8 cellular contexts compared by ENCODE assay signal in the genomic region with DNA sequence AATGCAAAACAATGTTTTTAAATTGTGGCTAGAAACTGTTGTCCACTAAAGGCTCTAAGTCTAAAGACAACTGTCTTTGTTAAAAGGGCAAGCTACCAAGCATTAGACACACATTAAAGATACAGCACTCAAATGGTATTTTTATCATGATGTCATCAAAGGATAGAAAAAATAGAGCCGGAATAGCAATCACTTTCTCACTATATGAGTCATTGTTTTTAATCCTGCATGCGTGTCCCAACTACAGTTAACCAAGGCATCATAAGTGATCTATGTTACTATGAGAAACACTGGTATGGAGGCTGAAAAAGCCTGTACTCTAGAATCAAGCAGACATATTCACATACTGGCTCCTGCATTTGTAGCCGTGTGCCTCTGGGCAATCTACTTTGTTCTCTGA. TPM values are rescaled to one million over a fixed set of nuclear protein-coding genes. Genes with fewer than 3 reads are reported as not detected.
DNase-seq lines count a peak whose midpoint lies in the region; ATAC-seq and TF ChIP-seq lines count a peak whose summit lies in the region.

No MANE protein-coding gene starts in this region.

- H3K27me3 ChIP-seq in dorsolateral prefrontal cortex (no peaks in the 10 kb centered on the region), osteoblast (ENCODE audit: insufficient read depth, low read length) (no peaks in the 10 kb centered on the region)

- H3K36me3 ChIP-seq in osteoblast (ENCODE audit: insufficient read depth, low read length): no peaks in the 10 kb centered on the region

- H3K79me2 ChIP-seq in osteoblast (ENCODE audit: insufficient read depth, low read length): peaks cover 29% of the 10 kb centered on the region

- H3K27ac Mint-ChIP-seq in stimulated activated naive B cell treated with anti-CD40 and anti-IgM and Interleukin-4, amounts not matched to agents 10 μg/mL and 1 μg/mL and 100 μg/mL, for 72 hours: no peak overlapping the region

- intact Hi-C loops in dorsolateral prefrontal cortex (cut with DNase I): loop anchor here in 1 of 2 donors (2.0 kb wide), 1 partner anchor 57 kb away; no protein-coding TSS in a partner anchor

- no peak for ATAC-seq in HG03354 (IDR thresholded peaks at IDR 0.05; ENCODE audit: poor library complexity, severe bottlenecking, unreplicated experiment)
- ATAC-seq in stimulated activated naive B cell treated with anti-CD40 and anti-IgM and Interleukin-4, amounts not matched to agents 10 μg/mL and 1 μg/mL and 100 μg/mL, for 72 hours (replicated peaks): no peak

- H3K36me3 Mint-ChIP-seq in stimulated activated naive B cell treated with anti-CD40 and anti-IgM and Interleukin-4, amounts not matched to agents 10 μg/mL and 1 μg/mL and 100 μg/mL, for 72 hours: peaks cover 12 to 14% of the 10 kb centered on the region in 2 donors

- H3K4me3 Mint-ChIP-seq in stimulated activated naive B cell treated with anti-CD40 and anti-IgM and Interleukin-4, amounts not matched to agents 10 μg/mL and 1 μg/mL and 100 μg/mL, for 72 hours: no peak overlapping the region

- no peaks in the 10 kb centered on the region for H3K27me3 Mint-ChIP-seq in stimulated activated naive B cell treated with anti-CD40 and anti-IgM and Interleukin-4, amounts not matched to agents 10 μg/mL and 1 μg/mL and 100 μg/mL, for 72 hours

- H3K4me1 Mint-ChIP-seq in stimulated activated naive B cell treated with anti-CD40 and anti-IgM and Interleukin-4, amounts not matched to agents 10 μg/mL and 1 μg/mL and 100 μg/mL, for 72 hours: peaks cover 12 to 16% of the 10 kb centered on the region in 2 donors

- TF ChIP-seq CTCF in dorsolateral prefrontal cortex (IDR thresholded peaks at IDR 0.05 in 54 of 56, conservative IDR thresholded peaks at IDR 0.05 in 2 of 56; ENCODE audit: low read depth in 1 of 56, partially characterized antibody in 56 of 56): no peak
- no peak for TF ChIP-seq CTCF in osteoblast (IDR thresholded peaks at IDR 0.05; ENCODE audit: extremely low read depth, low read depth, low read length)

- H3K4me2 ChIP-seq in osteoblast (ENCODE audit: insufficient read depth, low read length): peak overlapping the region; percentile 99

- no peak overlapping the region for H2AFZ ChIP-seq in osteoblast (ENCODE audit: low read length)

- H3K4me3 ChIP-seq in dorsolateral prefrontal cortex (peak overlapping the region in 16 of 59 donors; percentile 75 to 94 (median 89)), osteoblast (ENCODE audit: insufficient read depth, low read length) (no peak overlapping the region)

- DNase-seq in COLO829 (ENCODE audit: low spot score) (peak; percentile 61), NAMALWA (ENCODE audit: low spot score) (peak; percentile 15), dorsolateral prefrontal cortex (no peak), osteoblast (ENCODE audit: insufficient read length, low spot score, missing footprints) (peak; percentile 80), NCI-H345 (lab: John Stamatoyannopoulos, UW) (no peak), NK-92 (lab: John Stamatoyannopoulos, UW; ENCODE audit: unreplicated experiment) (no peak)
- no peak for DNase-seq in stimulated activated naive B cell treated with anti-CD40 and anti-IgM and Interleukin-4, amounts not matched to agents 10 μg/mL and 1 μg/mL and 100 μg/mL, for 72 hours

- peak overlapping the region in 58 of 59 donors; percentile 45 to 100 (median 99) for H3K27ac ChIP-seq in dorsolateral prefrontal cortex
- H3K27ac ChIP-seq in osteoblast (ENCODE audit: low read depth, low read length): peak overlapping the region; percentile 100

- peaks cover 22% of the 10 kb centered on the region for H3K4me1 ChIP-seq in osteoblast (ENCODE audit: insufficient read depth, low read length)

- H3K9me3 ChIP-seq in osteoblast (ENCODE audit: low read depth, low read length): peaks cover 3% of the 10 kb centered on the region

- H4K20me1 ChIP-seq in osteoblast (ENCODE audit: insufficient read depth, low read length): peaks cover 19% of the 10 kb centered on the region

- peaks cover 9 to 10% of the 10 kb centered on the region in 2 donors for H3K9me3 Mint-ChIP-seq in stimulated activated naive B cell treated with anti-CD40 and anti-IgM and Interleukin-4, amounts not matched to agents 10 μg/mL and 1 μg/mL and 100 μg/mL, for 72 hours

RNA-seq across cellular contexts. Expression of gene PJA2, which starts 1.9 kb away (rescaled TPM):
- total RNA-seq in dorsolateral prefrontal cortex (100 to 1,000 TPM; 116 to 427 (median 298) TPM), osteoblast (84.0 and 101 TPM in 2 replicates)

Comparison
In these comparisons a context has a peak if more than half of its experiments do, and no peak if none do; other contexts are left out.
1. DNase-seq: peak in COLO829 (single experiment), NAMALWA (single experiment) and osteoblast (single experiment); none in dorsolateral prefrontal cortex (0 of 10), NCI-H345 (single experiment), stimulated activated naive B cell treated with anti-CD40 and anti-IgM and Interleukin-4, amounts not matched to agents 10 μg/mL and 1 μg/mL and 100 μg/mL, for 72 hours (single experiment) and NK-92 (single experiment).